Comparison of ENCODE assay signal across 15 cellular contexts in the genomic region with DNA sequence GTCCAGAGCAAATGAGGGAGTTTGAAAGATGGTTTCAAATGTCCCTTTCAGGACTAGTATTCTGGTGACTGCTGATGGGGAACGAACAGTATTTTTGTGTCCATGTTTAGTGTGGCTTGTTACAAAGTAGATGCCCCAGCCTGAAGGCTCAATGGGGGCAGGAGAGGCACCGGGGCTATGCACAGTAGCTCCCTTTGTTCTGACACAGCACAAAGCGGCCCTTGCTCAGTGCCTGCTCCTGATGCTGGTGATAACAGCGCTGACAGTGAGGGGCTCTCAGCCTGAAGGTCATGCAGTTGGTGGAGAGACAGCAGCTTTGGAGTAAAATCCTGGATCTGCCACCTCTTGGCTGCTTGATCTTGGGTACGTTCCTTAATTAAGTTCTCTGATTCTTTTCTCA.
DNase-seq lines count a peak whose midpoint lies in the region.
"Had no signal": no experiment of that assay in that cellular context is flagged by ENCODE, and none has a peak within 500 bp of the region (broad histone marks: within the 10 kb centered on the region; RNA-seq: fewer than 3 reads in every experiment).

No MANE protein-coding gene starts in this region.

- DNase-seq in globus pallidus (ENCODE audit: low spot score) (peak; percentile 57), midbrain (lab: John Stamatoyannopoulos, UW) (peak; percentile 23), substantia nigra (lab: John Stamatoyannopoulos, UW) (peak in 30 of 49 donors; percentile 2 to 60 (median 16)), NCI-H748 (lab: John Stamatoyannopoulos, UW; ENCODE audit: unreplicated experiment) (no peak), NCI-H2081 treated with DMSO at 0.1 percent for 48 hours (lab: John Stamatoyannopoulos, UW) (no peak), KBM-7 (no peak)
- DNase-seq: Caco-2; CD8-positive, alpha-beta memory T cell; DND-41; GDM1; HCEC 1CT; HFFc6 had no signal

- peak overlapping the region; percentile 43 for H3K27ac ChIP-seq in substantia nigra (ENCODE audit: low read depth, low read length, poor library complexity, severe bottlenecking)
- H3K27ac ChIP-seq: A549, BLaER1, HL-60 had no signal

- in situ Hi-C loops in KBM-7 (cut with MboI; ENCODE audit: low pct_unique_long_range_greater_than_20kb, low sequenced_read_pairs): no loop called here

Comparison
In these comparisons a context has a peak if more than half of its experiments do, and no peak if none do; other contexts are left out.
1. DNase-seq: peak in globus pallidus (single experiment), midbrain (single experiment) and substantia nigra (30 of 49); none in NCI-H748 (single experiment), NCI-H2081 treated with DMSO at 0.1 percent for 48 hours (single experiment) and KBM-7 (single experiment).